14 cellular contexts compared by ENCODE assay signal in genomic region chr10:14992336-14992735, GRCh38. TPM values are rescaled to one million over a fixed set of nuclear protein-coding genes. Genes with fewer than 3 reads are reported as not detected.
"Had no signal": no experiment of that assay in that cellular context is flagged by ENCODE, and none has a peak within 500 bp of the region (broad histone marks: within the 10 kb centered on the region; RNA-seq: fewer than 3 reads in every experiment).

No MANE protein-coding gene starts in this region.

RNA-seq across cellular contexts. Expression of gene MEIG1, which starts 33.1 kb away (rescaled TPM):
- total RNA-seq: natural killer cell, occipital lobe, osteoblast, psoas muscle, right cardiac atrium, skeletal muscle tissue, suprapubic skin, transverse colon, upper lobe of right lung, urinary bladder, uterus had no signal
- polyA plus RNA-seq: sigmoid colon had no signal

RNA-seq across cellular contexts. Expression of gene OLAH, which starts 51.4 kb away (rescaled TPM):
- total RNA-seq: natural killer cell, osteoblast, progenitor cell of endocrine pancreas, transverse colon, urinary bladder had no signal
- polyA plus RNA-seq: neural cell had no signal
